In the genomic region with DNA sequence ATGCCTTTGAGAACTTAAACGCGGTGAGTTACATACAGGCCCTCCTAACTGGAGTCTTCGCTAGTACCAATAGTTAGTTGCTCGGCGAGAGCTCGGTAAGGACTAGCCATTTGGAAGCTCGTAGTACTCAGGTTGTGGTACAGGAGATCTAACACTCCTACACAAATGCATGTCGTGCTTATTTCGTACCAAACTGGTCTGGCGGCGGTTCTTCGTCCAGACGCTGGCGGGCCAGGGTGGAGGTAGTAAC, we compare ENCODE assay signal across 8 cellular contexts. TPM values are rescaled to one million over a fixed set of nuclear protein-coding genes. Genes with fewer than 3 reads are reported as not detected.
DNase-seq lines count a peak whose midpoint lies in the region; ATAC-seq, FAIRE-seq and TF ChIP-seq lines count a peak whose summit lies in the region.

No MANE protein-coding gene starts in this region.

- H3K4me1 Mint-ChIP-seq in T-helper 1 cell treated with Interleukin-12 subunit alpha and Interleukin-12 subunit beta and Interleukin-4 antibody, amounts not matched to agents 30 μg/mL and 1 μg/mL, for 36 hours (ENCODE audit: low read depth) = peaks cover 30% of the 10 kb centered on the region
- peaks cover 40% of the 10 kb centered on the region for H3K4me1 Mint-ChIP-seq in WTC11

- no peak for TF ChIP-seq CTCF in WTC11 (IDR thresholded peaks at IDR 0.05)
- no peak for TF ChIP-seq CTCF in left ventricle myocardium inferior (IDR thresholded peaks at IDR 0.05; ENCODE audit: borderline replicate concordance)

- no peaks in the 10 kb centered on the region for H3K27me3 Mint-ChIP-seq in T-helper 1 cell treated with Interleukin-12 subunit alpha and Interleukin-12 subunit beta and Interleukin-4 antibody, amounts not matched to agents 30 μg/mL and 1 μg/mL, for 36 hours (ENCODE audit: low read depth)
- no peaks in the 10 kb centered on the region for H3K27me3 Mint-ChIP-seq in WTC11 (ENCODE audit: low read depth)

- no peak for DNase-seq in T-helper 1 cell
- DNase-seq in WTC11 (ENCODE audit: low spot score) = no peak
- DNase-seq in left ventricle myocardium inferior = no peak
- DNase-seq in small intestine = no peak
- no peak for DNase-seq in AML-193 (lab: John Stamatoyannopoulos, UW)

- H3K4me1 ChIP-seq in left ventricle myocardium inferior (peaks cover 49% of the 10 kb centered on the region), small intestine (ENCODE audit: control insufficient read depth in 2 of 2, insufficient read depth in 1 of 2, low read depth in 1 of 2, low read length in 1 of 2) (peaks cover 0 to 6% of the 10 kb centered on the region in 2 donors)

- CTCF ChIA-PET in WTC11 (lab: Charles Lee) = interaction anchor here (0.6 to 1.0 kb wide), 4 partner anchors 250 to 402 kb away, joined by 3 read pairs; no protein-coding TSS in a partner anchor

- peak overlapping the region; percentile 98 for H3K27ac ChIP-seq in left ventricle myocardium inferior (replicated peaks)
- peak overlapping the region; percentile 89 to 98 for H3K27ac ChIP-seq in small intestine (ENCODE audit: low read depth in 1 of 2, low read length in 1 of 2)

- 0 to 2% (median 1%) methylated on average over 14 of the region's 14 CpGs for WGBS in small intestine, 3 donors

- no peak for FAIRE-seq in small intestine (lab: Jason Lieb, UNC)

- H3K27me3 ChIP-seq in left ventricle myocardium inferior (ENCODE audit: low read depth) = no peaks in the 10 kb centered on the region
- H3K27me3 ChIP-seq in small intestine (ENCODE audit: control insufficient read depth in 2 of 2, insufficient read depth in 2 of 2, low read length in 2 of 2) = no peaks in the 10 kb centered on the region

- H3K4me3 ChIP-seq in left ventricle myocardium inferior = peak overlapping the region; percentile 84
- peak overlapping the region; percentile 67 to 75 for H3K4me3 ChIP-seq in small intestine (ENCODE audit: low read depth in 1 of 2, low read length in 2 of 2)

- peak overlapping the region; percentile 91 for H3K27ac Mint-ChIP-seq in T-helper 1 cell treated with Interleukin-12 subunit alpha and Interleukin-12 subunit beta and Interleukin-4 antibody, amounts not matched to agents 30 μg/mL and 1 μg/mL, for 36 hours
- H3K27ac Mint-ChIP-seq in WTC11 = peak overlapping the region; percentile 92

- ATAC-seq in WTC11 (no peak), HG03442 (IDR thresholded peaks at IDR 0.05; ENCODE audit: unreplicated experiment) (no peak), HG03039 (IDR thresholded peaks at IDR 0.05; ENCODE audit: unreplicated experiment) (no peak)

- H3K36me3 Mint-ChIP-seq in T-helper 1 cell treated with Interleukin-12 subunit alpha and Interleukin-12 subunit beta and Interleukin-4 antibody, amounts not matched to agents 30 μg/mL and 1 μg/mL, for 36 hours (ENCODE audit: low read depth) = peaks cover 7% of the 10 kb centered on the region
- peaks cover 4% of the 10 kb centered on the region for H3K36me3 Mint-ChIP-seq in WTC11

- H3K9me3 ChIP-seq in left ventricle myocardium inferior (replicated peaks) (no peaks in the 10 kb centered on the region), small intestine (ENCODE audit: control insufficient read depth, low read depth) (no peaks in the 10 kb centered on the region)

- no peaks in the 10 kb centered on the region for H3K9me3 Mint-ChIP-seq in T-helper 1 cell treated with Interleukin-12 subunit alpha and Interleukin-12 subunit beta and Interleukin-4 antibody, amounts not matched to agents 30 μg/mL and 1 μg/mL, for 36 hours
- H3K9me3 Mint-ChIP-seq in WTC11 = no peaks in the 10 kb centered on the region

- H3K36me3 ChIP-seq in left ventricle myocardium inferior = peaks cover 11% of the 10 kb centered on the region
- no peaks in the 10 kb centered on the region for H3K36me3 ChIP-seq in small intestine (ENCODE audit: control insufficient read depth in 2 of 2, insufficient read depth in 2 of 2, low read length in 2 of 2)

- intact Hi-C loops in left ventricle myocardium inferior (cut with micrococcal nuclease) = no loop called here

- peak overlapping the region; percentile 87 for H3K4me3 Mint-ChIP-seq in T-helper 1 cell treated with Interleukin-12 subunit alpha and Interleukin-12 subunit beta and Interleukin-4 antibody, amounts not matched to agents 30 μg/mL and 1 μg/mL, for 36 hours
- peak overlapping the region; percentile 74 for H3K4me3 Mint-ChIP-seq in WTC11

- POLR2A ChIA-PET in WTC11 (lab: Charles Lee) = interaction anchor here (0.5 to 1.3 kb wide), 2 partner anchors 9 to 380 kb away, joined by 3 to 6 read pairs; no protein-coding TSS in a partner anchor

TF ChIP-seq in WTC11, 78 proteins besides CTCF, POLR2A, EP300 and RAD21:
- TF ChIP-seq SMAD3 (CRISPR knock-in tag; IDR thresholded peaks at IDR 0.05; ENCODE audit: borderline replicate concordance) (no peak), RELA (CRISPR knock-in tag; IDR thresholded peaks at IDR 0.05; ENCODE audit: borderline replicate concordance) (no peak), ZNF416 (CRISPR knock-in tag; IDR thresholded peaks at IDR 0.05) (no peak), ELF4 (CRISPR knock-in tag; IDR thresholded peaks at IDR 0.05; ENCODE audit: low read depth) (no peak), ZNF317 (CRISPR knock-in tag; IDR thresholded peaks at IDR 0.05; ENCODE audit: borderline replicate concordance, low read depth) (no peak), JAZF1 (CRISPR knock-in tag; IDR thresholded peaks at IDR 0.05) (no peak), NFATC4 (CRISPR knock-in tag; IDR thresholded peaks at IDR 0.05) (no peak)
- TF ChIP-seq, protein P1, sequence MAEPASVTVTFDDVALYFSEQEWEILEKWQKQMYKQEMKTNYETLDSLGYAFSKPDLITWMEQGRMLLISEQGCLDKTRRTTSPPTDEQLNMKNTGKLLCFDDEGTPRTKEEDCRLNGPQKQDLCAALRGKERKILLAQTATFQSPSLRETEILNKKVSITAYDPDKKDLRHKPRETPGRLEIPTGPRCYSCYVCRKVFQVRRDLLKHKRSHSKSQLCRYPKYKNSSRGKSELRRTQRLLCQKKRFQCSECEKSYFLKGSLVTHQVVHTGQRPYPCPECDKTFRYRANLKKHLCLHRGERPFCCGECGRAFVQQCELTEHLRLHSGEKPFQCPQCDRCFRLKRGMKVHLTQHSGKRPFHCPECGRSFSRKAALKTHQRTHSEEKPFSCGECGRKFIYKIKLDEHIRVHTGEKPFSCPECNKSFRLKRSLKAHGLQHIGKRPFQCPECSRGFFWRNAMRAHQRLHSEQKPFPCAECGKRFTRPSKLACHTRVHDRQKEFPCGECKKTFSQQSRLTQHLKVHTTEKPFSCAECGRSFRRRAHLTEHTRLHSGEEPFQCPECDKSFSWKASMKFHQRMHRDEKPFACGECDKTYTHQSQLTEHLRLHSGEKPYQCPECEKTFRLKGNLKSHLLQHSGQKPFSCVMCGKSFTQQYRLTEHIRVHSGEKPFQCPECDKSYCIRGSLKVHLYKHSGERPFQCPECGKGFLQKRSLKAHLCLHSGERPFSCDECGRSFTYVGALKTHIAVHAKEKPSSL (CRISPR knock-in tag; conservative IDR thresholded peaks at IDR 0.05) = no peak
- TF ChIP-seq, protein P2, sequence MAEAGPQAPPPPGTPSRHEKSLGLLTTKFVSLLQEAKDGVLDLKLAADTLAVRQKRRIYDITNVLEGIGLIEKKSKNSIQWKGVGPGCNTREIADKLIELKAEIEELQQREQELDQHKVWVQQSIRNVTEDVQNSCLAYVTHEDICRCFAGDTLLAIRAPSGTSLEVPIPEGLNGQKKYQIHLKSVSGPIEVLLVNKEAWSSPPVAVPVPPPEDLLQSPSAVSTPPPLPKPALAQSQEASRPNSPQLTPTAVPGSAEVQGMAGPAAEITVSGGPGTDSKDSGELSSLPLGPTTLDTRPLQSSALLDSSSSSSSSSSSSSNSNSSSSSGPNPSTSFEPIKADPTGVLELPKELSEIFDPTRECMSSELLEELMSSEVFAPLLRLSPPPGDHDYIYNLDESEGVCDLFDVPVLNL (CRISPR knock-in tag; IDR thresholded peaks at IDR 0.05; ENCODE audit: borderline replicate concordance, low read depth) = no peak
- TF ChIP-seq, protein P3, sequence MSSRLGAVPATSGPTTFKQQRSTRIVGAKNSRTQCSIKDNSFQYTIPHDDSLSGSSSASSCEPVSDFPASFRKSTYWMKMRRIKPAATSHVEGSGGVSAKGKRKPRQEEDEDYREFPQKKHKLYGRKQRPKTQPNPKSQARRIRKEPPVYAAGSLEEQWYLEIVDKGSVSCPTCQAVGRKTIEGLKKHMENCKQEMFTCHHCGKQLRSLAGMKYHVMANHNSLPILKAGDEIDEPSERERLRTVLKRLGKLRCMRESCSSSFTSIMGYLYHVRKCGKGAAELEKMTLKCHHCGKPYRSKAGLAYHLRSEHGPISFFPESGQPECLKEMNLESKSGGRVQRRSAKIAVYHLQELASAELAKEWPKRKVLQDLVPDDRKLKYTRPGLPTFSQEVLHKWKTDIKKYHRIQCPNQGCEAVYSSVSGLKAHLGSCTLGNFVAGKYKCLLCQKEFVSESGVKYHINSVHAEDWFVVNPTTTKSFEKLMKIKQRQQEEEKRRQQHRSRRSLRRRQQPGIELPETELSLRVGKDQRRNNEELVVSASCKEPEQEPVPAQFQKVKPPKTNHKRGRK (CRISPR knock-in tag; IDR thresholded peaks at IDR 0.05; ENCODE audit: borderline replicate concordance) = no peak

RNA-seq across cellular contexts. Expression of a gene that starts 0.3 kb away (rescaled TPM):
- total RNA-seq in WTC11 (2021) (20.1 to 21.0 TPM (median 20.4 TPM) in 3 replicates), left ventricle myocardium inferior (20.7 TPM)
- 1 to 10 TPM; 5.1 to 8.5 (median 5.4) TPM for polyA plus RNA-seq in small intestine
